In the genomic region with DNA sequence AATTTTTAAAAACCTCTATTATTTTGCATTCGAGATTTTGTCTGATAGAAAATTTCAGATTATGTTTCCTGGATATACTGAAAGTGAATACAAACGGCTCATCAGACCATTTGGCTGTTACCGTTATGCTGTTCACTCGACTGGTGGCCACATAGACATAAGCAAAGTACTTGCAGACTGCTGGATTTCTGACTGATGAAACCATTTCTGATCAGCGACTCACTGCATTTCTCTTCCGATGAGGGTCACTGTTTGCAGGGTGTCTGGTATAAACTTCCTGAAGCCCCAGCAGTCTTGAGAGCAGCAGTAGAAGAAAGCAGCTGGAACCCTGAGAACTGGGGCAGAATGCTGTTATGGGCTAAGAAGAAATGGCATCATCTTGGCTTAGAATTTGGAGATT, we compare ENCODE assay signal across 11 cellular contexts. TPM values are rescaled to one million over a fixed set of nuclear protein-coding genes. Genes with fewer than 3 reads are reported as not detected.
DNase-seq lines count a peak whose midpoint lies in the region; ATAC-seq and TF ChIP-seq lines count a peak whose summit lies in the region.
"Had no signal": no experiment of that assay in that cellular context is flagged by ENCODE, and none has a peak within 500 bp of the region (broad histone marks: within the 10 kb centered on the region; RNA-seq: fewer than 3 reads in every experiment).

No MANE protein-coding gene starts in this region.

- H4K20me1 ChIP-seq in HCT116 (ENCODE audit: insufficient read depth): no peaks in the 10 kb centered on the region

- H3K9me3 Mint-ChIP-seq in stimulated activated memory B cell treated with anti-CD40 and anti-IgM and Interleukin-4, amounts not matched to agents 10 μg/mL and 1 μg/mL and 100 μg/mL, for 72 hours: no peaks in the 10 kb centered on the region
- no peaks in the 10 kb centered on the region for H3K9me3 Mint-ChIP-seq in CD8-positive, alpha-beta memory T cell
- H3K9me3 Mint-ChIP-seq in activated CD4-positive, alpha-beta T cell treated with anti-CD3 and anti-CD28 coated beads for 36 hours (ENCODE audit: low read depth): no peaks in the 10 kb centered on the region
- H3K9me3 Mint-ChIP-seq: T-helper 2 cell treated with Interferon-gamma antibody and Interleukin-4, amounts not matched to agents 5 μg/mL and 100 μg/mL, for 36 hours had no signal

- H3K4me3 ChIP-seq in HCT116 (replicated peaks in 1 of 2; ENCODE audit: low read depth in 1 of 2, low read length in 2 of 2): peak overlapping the region in 1 of 2 experiments; percentile 30; a peak in 1 of 4 replicates
- no peak overlapping the region for H3K4me3 ChIP-seq in fibroblast of mammary gland (ENCODE audit: control insufficient read depth, low read depth, low read length)
- no peak overlapping the region for H3K4me3 ChIP-seq in CD8-positive, alpha-beta memory T cell (ENCODE audit: low read length)
- H3K4me3 ChIP-seq: prostate gland had no signal

- intact Hi-C loops in HCT116 (cut with micrococcal nuclease): no loop called here
- intact Hi-C loops in activated CD4-positive, alpha-beta T cell treated with anti-CD3 and anti-CD28 coated beads for 36 hours (cut with DNase I, micrococcal nuclease): no loop called here

- CTCF ChIA-PET in HCT116 (lab: Charles Lee): interaction anchor here (1.0 to 1.2 kb wide), 2 partner anchors 8 to 84 kb away, joined by 3 to 4 read pairs; no protein-coding TSS in a partner anchor
- CTCF ChIA-PET in CD8-positive, alpha-beta memory T cell (lab: Charles Lee): interaction anchor here (1.1 kb wide), 1 partner anchor 9 kb away, joined by 3 read pairs; no protein-coding TSS in a partner anchor
- CTCF ChIA-PET in activated CD4-positive, alpha-beta T cell treated with anti-CD3 and anti-CD28 coated beads for 36 hours (lab: Charles Lee): interaction anchor here (0.6 to 1.0 kb wide), 2 partner anchors 33 to 69 kb away, joined by 3 read pairs; no protein-coding TSS in a partner anchor

- no peak overlapping the region for H3K4me3 Mint-ChIP-seq in T-helper 17 cell
- H3K4me3 Mint-ChIP-seq in stimulated activated memory B cell treated with anti-CD40 and anti-IgM and Interleukin-4, amounts not matched to agents 10 μg/mL and 1 μg/mL and 100 μg/mL, for 72 hours: no peak overlapping the region
- no peak overlapping the region for H3K4me3 Mint-ChIP-seq in CD8-positive, alpha-beta memory T cell
- H3K4me3 Mint-ChIP-seq in activated CD4-positive, alpha-beta T cell treated with anti-CD3 and anti-CD28 coated beads for 36 hours: no peak overlapping the region
- H3K4me3 Mint-ChIP-seq: T-helper 2 cell treated with Interferon-gamma antibody and Interleukin-4, amounts not matched to agents 5 μg/mL and 100 μg/mL, for 36 hours had no signal

- H3K27ac ChIP-seq in HCT116 (ENCODE audit: low read depth, low read length): peak overlapping the region; percentile 64; the same call in 1 of the 2 replicates
- no peak overlapping the region for H3K27ac ChIP-seq in CD8-positive, alpha-beta memory T cell (ENCODE audit: low read depth, low read length)
- H3K27ac ChIP-seq: prostate gland had no signal

- BruUV-seq in HCT116 (replicated peaks; lab: Mats Ljungman, UMichigan): no TSS peak

- no peak for TF ChIP-seq CTCF in HCT116 (IDR thresholded peaks at IDR 0.05 in 2 of 3, conservative IDR thresholded peaks at IDR 0.05 in 1 of 3; ENCODE audit: borderline replicate concordance in 1 of 3, insufficient read depth in 1 of 3, low read depth in 2 of 3, low read length in 2 of 3)
- TF ChIP-seq CTCF in fibroblast of mammary gland (conservative IDR thresholded peaks at IDR 0.05; ENCODE audit: control insufficient read depth, insufficient read depth, low read depth, low read length): no peak

- H3K9me2 ChIP-seq in HCT116 (ENCODE audit: insufficient read depth): no peaks in the 10 kb centered on the region

- peak overlapping the region; percentile 54 for H3K9ac ChIP-seq in HCT116 (ENCODE audit: low read length)

- H3K27ac Mint-ChIP-seq in T-helper 17 cell: peak overlapping the region; percentile 77
- peak overlapping the region; percentile 45 for H3K27ac Mint-ChIP-seq in stimulated activated memory B cell treated with anti-CD40 and anti-IgM and Interleukin-4, amounts not matched to agents 10 μg/mL and 1 μg/mL and 100 μg/mL, for 72 hours
- H3K27ac Mint-ChIP-seq in CD8-positive, alpha-beta memory T cell: no peak overlapping the region
- H3K27ac Mint-ChIP-seq in activated CD4-positive, alpha-beta T cell treated with anti-CD3 and anti-CD28 coated beads for 36 hours: no peak overlapping the region
- H3K27ac Mint-ChIP-seq: T-helper 2 cell treated with Interferon-gamma antibody and Interleukin-4, amounts not matched to agents 5 μg/mL and 100 μg/mL, for 36 hours had no signal

- H3K36me3 Mint-ChIP-seq in T-helper 17 cell (ENCODE audit: low read depth): peaks cover 2% of the 10 kb centered on the region
- H3K36me3 Mint-ChIP-seq in stimulated activated memory B cell treated with anti-CD40 and anti-IgM and Interleukin-4, amounts not matched to agents 10 μg/mL and 1 μg/mL and 100 μg/mL, for 72 hours: peaks cover 23% of the 10 kb centered on the region
- H3K36me3 Mint-ChIP-seq in CD8-positive, alpha-beta memory T cell: peaks cover 0 to 3% (median 0%) of the 10 kb centered on the region in 3 donors
- peaks cover 28% of the 10 kb centered on the region for H3K36me3 Mint-ChIP-seq in activated CD4-positive, alpha-beta T cell treated with anti-CD3 and anti-CD28 coated beads for 36 hours (ENCODE audit: low read depth)

- ATAC-seq in HCT116 (peak; percentile 50), T-helper 17 cell (no peak)
- no peak for ATAC-seq in stimulated activated memory B cell treated with anti-CD40 and anti-IgM and Interleukin-4, amounts not matched to agents 10 μg/mL and 1 μg/mL and 100 μg/mL, for 72 hours
- ATAC-seq in activated CD4-positive, alpha-beta T cell treated with anti-CD3 and anti-CD28 coated beads for 36 hours: no peak

- no peaks in the 10 kb centered on the region for H3K27me3 Mint-ChIP-seq in T-helper 17 cell
- no peaks in the 10 kb centered on the region for H3K27me3 Mint-ChIP-seq in stimulated activated memory B cell treated with anti-CD40 and anti-IgM and Interleukin-4, amounts not matched to agents 10 μg/mL and 1 μg/mL and 100 μg/mL, for 72 hours
- peaks cover 0 to 3% of the 10 kb centered on the region in 2 donors for H3K27me3 Mint-ChIP-seq in CD8-positive, alpha-beta memory T cell
- no peaks in the 10 kb centered on the region for H3K27me3 Mint-ChIP-seq in activated CD4-positive, alpha-beta T cell treated with anti-CD3 and anti-CD28 coated beads for 36 hours

- RAD21 ChIA-PET in HCT116 (lab: Charles Lee; ENCODE audit: low non-redundant PET in 1 of 2, low total read pairs in 2 of 2, uncharacterized antibody in 2 of 2, unreplicated experiment in 2 of 2): no interaction called here

- H3K4me2 ChIP-seq in HCT116 (ENCODE audit: low read length): peak overlapping the region; percentile 76

- H3K79me2 ChIP-seq in HCT116 (ENCODE audit: insufficient read depth, low read length): peaks cover 94% of the 10 kb centered on the region

- H2AFZ ChIP-seq in HCT116 (ENCODE audit: low read depth, low read length, poor library complexity, severe bottlenecking): no peak overlapping the region

- no peak for TF ChIP-seq POLR2A in HCT116 (IDR thresholded peaks at IDR 0.05; ENCODE audit: borderline replicate concordance, extremely low read depth, insufficient read depth, insufficient read length)

- no peak for TF ChIP-seq RAD21 in HCT116 (IDR thresholded peaks at IDR 0.05; ENCODE audit: low read depth)

- no peaks in the 10 kb centered on the region for H3K36me3 ChIP-seq in HCT116 (ENCODE audit: control insufficient read depth in 1 of 2, insufficient read depth in 2 of 2, low read length in 2 of 2)
- H3K36me3 ChIP-seq in CD8-positive, alpha-beta memory T cell (ENCODE audit: insufficient read depth, low read length): no peaks in the 10 kb centered on the region
- H3K36me3 ChIP-seq: prostate gland had no signal

- H3K9me3 ChIP-seq in HCT116 (ENCODE audit: control insufficient read depth in 1 of 2, insufficient read depth in 1 of 2, low read depth in 1 of 2, low read length in 2 of 2): no peaks in the 10 kb centered on the region
- H3K9me3 ChIP-seq in T-helper 17 cell (ENCODE audit: control insufficient read depth, low read length, poor library complexity, severe bottlenecking): no peaks in the 10 kb centered on the region
- H3K9me3 ChIP-seq in CD8-positive, alpha-beta memory T cell (ENCODE audit: low read length): no peaks in the 10 kb centered on the region
- H3K9me3 ChIP-seq: prostate gland had no signal

- POLR2A ChIA-PET in HCT116 (lab: Charles Lee): no interaction called here
- POLR2A ChIA-PET in CD8-positive, alpha-beta memory T cell (lab: Charles Lee): interaction anchor here (0.7 kb wide), 1 partner anchor 53 kb away, joined by 11 read pairs; no protein-coding TSS in a partner anchor
- POLR2A ChIA-PET in activated CD4-positive, alpha-beta T cell treated with anti-CD3 and anti-CD28 coated beads for 36 hours (lab: Charles Lee): interaction anchor here (0.6 to 2.1 kb wide), 2 partner anchors 20 to 77 kb away, joined by 3 to 7 read pairs; no protein-coding TSS in a partner anchor

- H3K27me3 ChIP-seq in HCT116 (ENCODE audit: insufficient read depth, low read length): no peaks in the 10 kb centered on the region
- no peaks in the 10 kb centered on the region for H3K27me3 ChIP-seq in CD8-positive, alpha-beta memory T cell (ENCODE audit: insufficient read depth, low read length, poor library complexity, severe bottlenecking)

- peaks cover 46% of the 10 kb centered on the region for H3K4me1 Mint-ChIP-seq in T-helper 17 cell
- peaks cover 86% of the 10 kb centered on the region for H3K4me1 Mint-ChIP-seq in stimulated activated memory B cell treated with anti-CD40 and anti-IgM and Interleukin-4, amounts not matched to agents 10 μg/mL and 1 μg/mL and 100 μg/mL, for 72 hours
- peaks cover 17 to 64% (median 31%) of the 10 kb centered on the region in 3 donors for H3K4me1 Mint-ChIP-seq in CD8-positive, alpha-beta memory T cell
- peaks cover 83% of the 10 kb centered on the region for H3K4me1 Mint-ChIP-seq in activated CD4-positive, alpha-beta T cell treated with anti-CD3 and anti-CD28 coated beads for 36 hours

- no peak for DNase-seq in HCT116 (ENCODE audit: low read depth, low spot score)
- no peak for DNase-seq in T-helper 17 cell
- peak; percentile 66 for DNase-seq in fibroblast of mammary gland (ENCODE audit: low read depth)
- no peak for DNase-seq in CD8-positive, alpha-beta memory T cell
- no peak for DNase-seq in activated gamma-delta T cell (lab: John Stamatoyannopoulos, UW)
- DNase-seq in activated CD4-positive, alpha-beta T cell treated with anti-CD3 and anti-CD28 coated beads for 36 hours: no peak
- DNase-seq: cortex of kidney, NCI-H510A treated with DMSO at 0.1 percent for 48 hours had no signal

- peaks cover 44 to 70% of the 10 kb centered on the region in 2 experiments for H3K4me1 ChIP-seq in HCT116 (ENCODE audit: control insufficient read depth in 1 of 2, insufficient read depth in 2 of 2, low read length in 2 of 2)
- peaks cover 12% of the 10 kb centered on the region for H3K4me1 ChIP-seq in CD8-positive, alpha-beta memory T cell (ENCODE audit: insufficient read depth, low read length)

TF ChIP-seq in HCT116, 20 proteins besides CTCF, POLR2A, EP300 and RAD21 (continues in another document):
- no peak for TF ChIP-seq EZH2 (IDR thresholded peaks at IDR 0.05)

RNA-seq across cellular contexts. Expression of gene SNX9, which starts 17.7 kb away (rescaled TPM):
- 42.5 TPM for total RNA-seq in HCT116 (2021; ENCODE audit: unreplicated experiment)
- polyA plus RNA-seq in HCT116 (2012): 27.3 and 33.3 TPM in 2 replicates
- 10 to 100 TPM; 21.2 to 38.9 TPM for total RNA-seq in T-helper 17 cell
- total RNA-seq in CD8-positive, alpha-beta memory T cell: 10 to 100 TPM; 60.3 to 60.5 TPM
- 11.9 TPM for polyA plus RNA-seq in CD8-positive, alpha-beta memory T cell
- total RNA-seq in activated CD4-positive, alpha-beta T cell treated with anti-CD3 and anti-CD28 coated beads for 36 hours: 10 to 100 TPM; 39.4 to 43.3 TPM

Comparison
In these comparisons a context has a peak if more than half of its experiments do, and no peak if none do; other contexts are left out.
1. H3K27ac Mint-ChIP-seq: peak in T-helper 17 cell (single experiment) and stimulated activated memory B cell treated with anti-CD40 and anti-IgM and Interleukin-4, amounts not matched to agents 10 μg/mL and 1 μg/mL and 100 μg/mL, for 72 hours (single experiment); none in CD8-positive, alpha-beta memory T cell (0 of 8) and activated CD4-positive, alpha-beta T cell treated with anti-CD3 and anti-CD28 coated beads for 36 hours (single experiment).